ENCODE assay signal across 8 cellular contexts in the genomic region with DNA sequence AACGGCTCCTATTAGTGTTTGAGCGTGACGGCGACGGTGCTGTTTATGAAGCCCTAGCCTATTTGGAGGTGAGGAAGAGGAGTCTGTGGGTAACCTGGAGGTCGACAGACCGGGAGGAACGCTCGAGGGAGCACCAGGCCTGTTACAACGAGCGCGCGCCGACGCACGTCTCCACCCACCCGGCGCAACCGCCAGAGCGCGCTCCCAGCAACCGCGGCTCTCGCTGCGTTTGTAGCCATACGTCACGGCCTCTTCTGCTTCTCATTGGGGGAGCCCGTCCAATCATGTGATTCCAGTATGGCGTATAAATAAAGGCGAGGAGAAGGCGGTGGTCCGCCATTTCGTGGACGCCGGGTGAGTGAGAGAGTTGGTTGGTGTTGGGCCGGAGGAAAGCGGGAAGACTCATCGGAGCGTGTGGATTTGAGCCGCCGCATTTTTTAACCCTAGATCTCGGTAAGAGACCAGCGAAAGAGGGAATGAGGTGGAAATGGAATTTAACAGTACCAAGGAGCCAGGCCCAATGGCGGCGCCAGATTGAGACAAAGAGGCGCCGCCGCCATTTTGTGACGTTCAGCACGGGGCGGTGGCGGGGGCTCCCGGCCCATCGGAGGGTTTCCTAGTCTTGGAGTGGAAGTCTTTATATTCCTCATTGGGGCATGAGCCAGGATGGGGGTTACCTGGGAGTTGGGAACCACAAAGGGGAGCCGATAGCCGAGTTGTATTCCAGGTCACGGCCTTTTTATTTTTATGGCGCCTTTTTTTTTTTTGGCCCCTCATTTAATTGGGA. TPM values are rescaled to one million over a fixed set of nuclear protein-coding genes. Genes with fewer than 3 reads are reported as not detected.
DNase-seq lines count a peak whose midpoint lies in the region; ATAC-seq lines count a peak whose summit lies in the region.

A gene (plus strand): TSS at position 334 of the 787 bp plus-strand sequence. CDS start 2,401 bp downstream, outside the sequence.

- ATAC-seq in GM19372 (IDR thresholded peaks at IDR 0.05; ENCODE audit: low read depth, unreplicated experiment) (peak; percentile 81), HG03558 (IDR thresholded peaks at IDR 0.05; ENCODE audit: extremely low read depth, unreplicated experiment) (peak; percentile 66), left lobe of liver (peak; percentile 97)

- DNase-seq in CD1c-positive myeloid dendritic cell (ENCODE audit: extremely low spot score): peak; percentile 99
- DNase-seq in NCI-H748 (lab: John Stamatoyannopoulos, UW; ENCODE audit: unreplicated experiment): peak; percentile 99
- DNase-seq in activated CD4-positive, alpha-beta T cell treated with anti-CD3 and anti-CD28 coated beads, Interleukin-2, amount 50 U/mL, for 1 hour: peak; percentile 94
- DNase-seq in dedifferentiated amniotic fluid mesenchymal stem cell (ENCODE audit: extremely low spot score): peak; percentile 96
- DNase-seq in left lobe of liver (ENCODE audit: low spot score): peak; percentile 98
- peak; percentile 95 for DNase-seq in stimulated activated CD4-positive, alpha-beta T cell treated with anti-CD3 and anti-CD28 coated beads, Interleukin-2, amount 100 ng/mL, for 4 hours (ENCODE audit: low read depth)

RNA-seq across cellular contexts. Expression of the gene that starts here (rescaled TPM):
- total RNA-seq in left lobe of liver: 58.7 TPM

Comparison
In these comparisons a context has a peak if more than half of its experiments do, and no peak if none do; other contexts are left out.
1. Peak in every context shown above with its lines: DNase-seq and ATAC-seq.